15 cellular contexts compared by ENCODE assay signal in genomic region chr10:49595003-49595712, GRCh38. TPM values are rescaled to one million over a fixed set of nuclear protein-coding genes. Genes with fewer than 3 reads are reported as not detected.
A peak's percentile ranks its signal among the peaks of the same experiment; 100 is the strongest.
DNase-seq lines count a peak whose midpoint lies in the region; ATAC-seq, FAIRE-seq and TF ChIP-seq lines count a peak whose summit lies in the region.
"Had no signal": no experiment of that assay in that cellular context is flagged by ENCODE, and none has a peak within 500 bp of the region (broad histone marks: within the 10 kb centered on the region; RNA-seq: fewer than 3 reads in every experiment).

No MANE protein-coding gene starts in this region.

- H3K4me3 ChIP-seq in HepG2 (replicated peaks in 1 of 3; ENCODE audit: insufficient read depth in 1 of 3, low read depth in 2 of 3, low read length in 3 of 3) (no peak overlapping the region), right lobe of liver (no peak overlapping the region), PC-3 (ENCODE audit: low read length) (no peak overlapping the region), thyroid gland (replicated peaks in 1 of 3) (no peak overlapping the region)
- H3K4me3 ChIP-seq: A549, GM12878 had no signal

- H3K27me3 ChIP-seq in HepG2 (ENCODE audit: control insufficient read depth in 1 of 2, insufficient read depth in 2 of 2, low read length in 2 of 2) (peaks cover 0 to 13% of the 10 kb centered on the region in 2 experiments; a peak in 2 of 5 replicates), right lobe of liver (no peaks in the 10 kb centered on the region), PC-3 (ENCODE audit: low read length) (no peaks in the 10 kb centered on the region), thyroid gland (no peaks in the 10 kb centered on the region)

- TF ChIP-seq RAD21 in HepG2 (CRISPR knock-in tag; IDR thresholded peaks at IDR 0.05) = no peak

- in situ Hi-C loops in HepG2 (cut with HindIII; ENCODE audit: extremely low pct_ligation_motif_present, low pct_unique_long_range_greater_than_20kb) = loop anchor here (10.0 to 25.0 kb wide), 2 partner anchors 170 to 617 kb away; partner anchors contain the start of gene OGDHL

- BruUV-seq in HepG2 (replicated peaks; lab: Mats Ljungman, UMichigan) = no TSS peak
- no TSS peak for BruUV-seq in PC-3 (replicated peaks; lab: Mats Ljungman, UMichigan)

- TF ChIP-seq EP300 in HepG2 (IDR thresholded peaks at IDR 0.05; ENCODE audit: low read depth in 2 of 2, low read length in 2 of 2) (no peak), HepG2 (CRISPR knock-in tag; IDR thresholded peaks at IDR 0.05; ENCODE audit: borderline replicate concordance) (no peak)

- DNase-seq in HepG2 (ENCODE audit: low spot score) (no peak), right lobe of liver (no peak), PC-3 (no peak), iPS-NIHi7 (ENCODE audit: extremely low spot score) (peak; percentile 6), NAMALWA (ENCODE audit: low spot score) (no peak), thyroid gland (no peak), cerebellum (ENCODE audit: low spot score) (no peak)
- DNase-seq: CD8-positive, alpha-beta memory T cell; NK-92 treated with Interleukin-12 subunit alpha and Interleukin-12 subunit beta, amount 100 ng/mL, for 24 hours; SIG-M5 had no signal

- CTCF ChIA-PET in HepG2 (lab: Yijun Ruan, JAX; ENCODE audit: low intra/inter-chr PET ratio, low total read pairs) = no interaction called here
- CTCF ChIA-PET in PC-3 (lab: Charles Lee) = interaction anchor here (1.1 kb wide), 1 partner anchor 56 kb away, joined by 7 read pairs; the partner anchor contains the start of gene ERCC6

- no peaks in the 10 kb centered on the region for H3K9me3 ChIP-seq in HepG2 (ENCODE audit: low read length)
- no peaks in the 10 kb centered on the region for H3K9me3 ChIP-seq in right lobe of liver
- H3K9me3 ChIP-seq in PC-3 (ENCODE audit: low read length) = no peaks in the 10 kb centered on the region
- no peaks in the 10 kb centered on the region for H3K9me3 ChIP-seq in thyroid gland
- H3K9me3 ChIP-seq: A549 had no signal

- H3K4me2 ChIP-seq in HepG2 (ENCODE audit: low read depth, low read length) (peak overlapping the region; percentile 76), PC-3 (ENCODE audit: low read length) (peak overlapping the region; percentile 49)
- H3K4me2 ChIP-seq: A549 had no signal

- intact Hi-C loops in HepG2 (cut with micrococcal nuclease; ENCODE audit: unreplicated experiment) = no loop called here
- intact Hi-C loops in right lobe of liver (cut with DNase I) = loop anchor here (10.0 kb wide), 1 partner anchor 190 kb away; no protein-coding TSS in a partner anchor
- intact Hi-C loops in PC-3 (cut with micrococcal nuclease) = loop anchor here (2.0 to 10.0 kb wide), 4 partner anchors 42 to 630 kb away; no protein-coding TSS in a partner anchor
- intact Hi-C loops in thyroid gland (cut with DNase I) = no loop called here

- H2AFZ ChIP-seq in HepG2 (ENCODE audit: low read length) (no peak overlapping the region), PC-3 (ENCODE audit: low read length) (peak overlapping the region; percentile 58)

- POLR2A ChIA-PET in HepG2 (lab: Yijun Ruan, JAX) = no interaction called here
- POLR2A ChIA-PET in PC-3 (lab: Charles Lee; ENCODE audit: unreplicated experiment) = interaction anchor here (0.6 to 0.7 kb wide), 2 partner anchors 71 to 195 kb away, joined by 3 to 9 read pairs; no protein-coding TSS in a partner anchor

- H3K36me3 ChIP-seq in HepG2 (replicated peaks in 1 of 2; ENCODE audit: control insufficient read depth in 1 of 2, insufficient read depth in 2 of 2, low read length in 2 of 2) (no peaks in the 10 kb centered on the region), right lobe of liver (no peaks in the 10 kb centered on the region), PC-3 (ENCODE audit: low read depth, low read length) (no peaks in the 10 kb centered on the region), thyroid gland (no peaks in the 10 kb centered on the region)

- no peak for FAIRE-seq in HepG2 (lab: Jason Lieb, UNC)
- FAIRE-seq: A549 had no signal

- H3K9ac ChIP-seq in HepG2 (ENCODE audit: insufficient read depth, low read depth, low read length) = no peak overlapping the region
- H3K9ac ChIP-seq in PC-3 (ENCODE audit: low read length) = no peak overlapping the region

- no peaks in the 10 kb centered on the region for H3K9me2 ChIP-seq in PC-3 (replicated peaks; ENCODE audit: low read length)

- 24% methylated on average over 10 of the region's 10 CpGs for WGBS in HepG2 (ENCODE audit: low lambda C conversion rate)
- 38% methylated on average over 6 of the region's 10 CpGs for WGBS in right lobe of liver (ENCODE audit: insufficient coverage, low coverage, low lambda C conversion rate, missing lambda C conversion rate)
- 56 to 58% methylated on average over 9 to 10 of the region's 10 CpGs for WGBS in thyroid gland, 2 donors

- no peak for TF ChIP-seq CTCF in HepG2 (CRISPR knock-in tag; IDR thresholded peaks at IDR 0.05)
- no peak for TF ChIP-seq CTCF in right lobe of liver (IDR thresholded peaks at IDR 0.05)
- TF ChIP-seq CTCF in PC-3 (conservative IDR thresholded peaks at IDR 0.05; ENCODE audit: low read depth, low read length) = no peak
- TF ChIP-seq CTCF in thyroid gland (IDR thresholded peaks at IDR 0.05) = no peak

- TF ChIP-seq POLR2A in HepG2 (IDR thresholded peaks at IDR 0.05; ENCODE audit: insufficient read depth in 1 of 2, low read depth in 2 of 2, low read length in 2 of 2) (no peak), right lobe of liver (IDR thresholded peaks at IDR 0.05) (no peak), thyroid gland (IDR thresholded peaks at IDR 0.05) (no peak)

- peaks cover 12% of the 10 kb centered on the region; the same call in 1 of the 2 replicates for H3K4me1 ChIP-seq in HepG2 (ENCODE audit: insufficient read depth, low read length)
- H3K4me1 ChIP-seq in right lobe of liver = no peaks in the 10 kb centered on the region
- H3K4me1 ChIP-seq in PC-3 (ENCODE audit: insufficient read depth, low read length) = peaks cover 8% of the 10 kb centered on the region; the same call in 1 of the 2 replicates
- no peaks in the 10 kb centered on the region for H3K4me1 ChIP-seq in thyroid gland
- H3K4me1 ChIP-seq: A549 had no signal

- no peaks in the 10 kb centered on the region for H3F3A ChIP-seq in PC-3 (ENCODE audit: low read length, unreplicated experiment)

- H3K27ac ChIP-seq in HepG2 (ENCODE audit: extremely low read length, insufficient read depth, low read length) (no peak overlapping the region), right lobe of liver (no peak overlapping the region), PC-3 (ENCODE audit: low read length) (no peak overlapping the region), thyroid gland (no peak overlapping the region)
- H3K27ac ChIP-seq: A549 had no signal

- peak; percentile 38 for ATAC-seq in HepG2
- no peak for ATAC-seq in right lobe of liver
- ATAC-seq in PC-3 = no peak

- no peaks in the 10 kb centered on the region for H4K20me1 ChIP-seq in HepG2 (ENCODE audit: insufficient read depth, low read length)
- no peaks in the 10 kb centered on the region for H4K20me1 ChIP-seq in PC-3 (ENCODE audit: low read length)

- H3K79me2 ChIP-seq in HepG2 (ENCODE audit: insufficient read depth, low read length) = no peaks in the 10 kb centered on the region
- no peaks in the 10 kb centered on the region for H3K79me2 ChIP-seq in PC-3 (ENCODE audit: low read length)

RNA-seq across cellular contexts. Expression of gene SLC18A3, which starts 15.0 kb away (rescaled TPM):
- total RNA-seq in HepG2 (2016; rRNA removed; fragmentation: Illumina TruSeq; extraction: Trizol) (not detected in 2 replicates), right lobe of liver (not detected), PC-3 (2014; rRNA removed) (not detected in 2 replicates), thyroid gland (not detected), cerebellum (3.4 TPM)
- not detected in 2 replicates for total RNA-seq in HepG2 (2016; cell fraction: cytosol; rRNA removed; fragmentation: Illumina TruSeq; extraction: Trizol; ENCODE audit: low read depth)
- total RNA-seq in HepG2 (2016; cell fraction: insoluble cytoplasmic fraction; rRNA removed; fragmentation: Illumina TruSeq; extraction: Trizol) = not detected in 2 replicates
- total RNA-seq in HepG2 (2016; cell fraction: membrane; rRNA removed; fragmentation: Illumina TruSeq; extraction: Trizol) = not detected in 2 replicates
- total RNA-seq in HepG2 (2016; cell fraction: nucleus; rRNA removed; fragmentation: Illumina TruSeq; extraction: Trizol) = not detected in 2 replicates
- not detected in 2 replicates for polyA plus RNA-seq in HepG2 (2011; rRNA removed)
- not detected in 2 replicates for polyA plus RNA-seq in HepG2 (2011; cell fraction: cytosol; rRNA removed)
- not detected in 2 replicates for polyA plus RNA-seq in HepG2 (2011; cell fraction: nucleus; rRNA removed)
- not detected in 2 replicates for polyA plus RNA-seq in HepG2 (2012)
- polyA plus RNA-seq in HepG2 (2016; cell fraction: cytosol; fragmentation: Illumina TruSeq; extraction: Trizol; ENCODE audit: low read depth) = not detected in 2 replicates
- polyA plus RNA-seq in HepG2 (2016; cell fraction: insoluble cytoplasmic fraction; fragmentation: Illumina TruSeq; extraction: Trizol; ENCODE audit: low read depth) = not detected in 2 replicates
- not detected in 2 replicates for polyA plus RNA-seq in HepG2 (2016; cell fraction: membrane; fragmentation: Illumina TruSeq; extraction: Trizol; ENCODE audit: low read depth)
- polyA plus RNA-seq in HepG2 (2016; cell fraction: nucleus; fragmentation: Illumina TruSeq; extraction: Trizol; ENCODE audit: insufficient read depth, low read depth) = not detected in 2 replicates
- polyA minus RNA-seq in HepG2 (2011; rRNA and poly(A)+ RNA removed; ENCODE audit: low replicate concordance) = 0.09 TPM in 1 of 2 replicates, not detected in the other
- not detected in 2 replicates for polyA minus RNA-seq in HepG2 (2011; cell fraction: cytosol; rRNA and poly(A)+ RNA removed)
- polyA minus RNA-seq in HepG2 (2011; cell fraction: nucleus; rRNA and poly(A)+ RNA removed) = not detected in 2 replicates
- total RNA-seq: CD8-positive, alpha-beta memory T cell; GM12878; H4; MCF 10A; NCI-H460 had no signal
- polyA plus RNA-seq: A549; CD8-positive, alpha-beta memory T cell; GM12878 had no signal

RNA-seq across cellular contexts. Expression of gene CHAT, which starts 18.7 kb away (rescaled TPM):
- not detected in 2 replicates for total RNA-seq in HepG2 (2016; rRNA removed; fragmentation: Illumina TruSeq; extraction: Trizol)
- total RNA-seq in HepG2 (2016; cell fraction: cytosol; rRNA removed; fragmentation: Illumina TruSeq; extraction: Trizol; ENCODE audit: low read depth) = not detected in 2 replicates
- total RNA-seq in HepG2 (2016; cell fraction: insoluble cytoplasmic fraction; rRNA removed; fragmentation: Illumina TruSeq; extraction: Trizol) = not detected in 2 replicates
- total RNA-seq in HepG2 (2016; cell fraction: membrane; rRNA removed; fragmentation: Illumina TruSeq; extraction: Trizol) = not detected in 2 replicates
- total RNA-seq in HepG2 (2016; cell fraction: nucleus; rRNA removed; fragmentation: Illumina TruSeq; extraction: Trizol) = not detected in 2 replicates
- polyA plus RNA-seq in HepG2 (2011; rRNA removed) = not detected in 2 replicates
- not detected in 2 replicates for polyA plus RNA-seq in HepG2 (2011; cell fraction: cytosol; rRNA removed)
- polyA plus RNA-seq in HepG2 (2011; cell fraction: nucleus; rRNA removed) = not detected in 2 replicates
- not detected in 2 replicates for polyA plus RNA-seq in HepG2 (2012)
- polyA plus RNA-seq in HepG2 (2016; cell fraction: cytosol; fragmentation: Illumina TruSeq; extraction: Trizol; ENCODE audit: low read depth) = not detected in 2 replicates
- not detected in 2 replicates for polyA plus RNA-seq in HepG2 (2016; cell fraction: insoluble cytoplasmic fraction; fragmentation: Illumina TruSeq; extraction: Trizol; ENCODE audit: low read depth)
- not detected in 2 replicates for polyA plus RNA-seq in HepG2 (2016; cell fraction: membrane; fragmentation: Illumina TruSeq; extraction: Trizol; ENCODE audit: low read depth)
- not detected in 2 replicates for polyA plus RNA-seq in HepG2 (2016; cell fraction: nucleus; fragmentation: Illumina TruSeq; extraction: Trizol; ENCODE audit: insufficient read depth, low read depth)
- polyA minus RNA-seq in HepG2 (2011; rRNA and poly(A)+ RNA removed; ENCODE audit: low replicate concordance) = not detected in 2 replicates
- not detected in 2 replicates for polyA minus RNA-seq in HepG2 (2011; cell fraction: cytosol; rRNA and poly(A)+ RNA removed)
- polyA minus RNA-seq in HepG2 (2011; cell fraction: nucleus; rRNA and poly(A)+ RNA removed) = not detected in 2 replicates
- total RNA-seq in right lobe of liver = not detected
- total RNA-seq in PC-3 (2014; rRNA removed) = not detected in 2 replicates
- not detected for total RNA-seq in thyroid gland
- 7.4 TPM for total RNA-seq in cerebellum
- total RNA-seq: CD8-positive, alpha-beta memory T cell; GM12878; H4; MCF 10A; NCI-H460 had no signal
- polyA plus RNA-seq: A549; CD8-positive, alpha-beta memory T cell; GM12878 had no signal

RNA-seq across cellular contexts. Expression of gene ERCC6, which starts 56.2 kb away (rescaled TPM):
- 9.8 and 11.8 TPM in 2 replicates for total RNA-seq in HepG2 (2016; rRNA removed; fragmentation: Illumina TruSeq; extraction: Trizol)
- 9.6 and 11.6 TPM in 2 replicates for total RNA-seq in HepG2 (2016; cell fraction: cytosol; rRNA removed; fragmentation: Illumina TruSeq; extraction: Trizol; ENCODE audit: low read depth)
- 9.2 and 11.5 TPM in 2 replicates for total RNA-seq in HepG2 (2016; cell fraction: insoluble cytoplasmic fraction; rRNA removed; fragmentation: Illumina TruSeq; extraction: Trizol)
- 3.1 and 3.4 TPM in 2 replicates for total RNA-seq in HepG2 (2016; cell fraction: membrane; rRNA removed; fragmentation: Illumina TruSeq; extraction: Trizol)
- total RNA-seq in HepG2 (2016; cell fraction: nucleus; rRNA removed; fragmentation: Illumina TruSeq; extraction: Trizol) = 11.7 and 15.3 TPM in 2 replicates
- 4.8 and 5.1 TPM in 2 replicates for polyA plus RNA-seq in HepG2 (2011; rRNA removed)
- 2.0 and 3.0 TPM in 2 replicates for polyA plus RNA-seq in HepG2 (2011; cell fraction: cytosol; rRNA removed)
- polyA plus RNA-seq in HepG2 (2011; cell fraction: nucleus; rRNA removed) = 7.4 and 10.0 TPM in 2 replicates
- 3.7 and 4.9 TPM in 2 replicates for polyA plus RNA-seq in HepG2 (2012)
- polyA plus RNA-seq in HepG2 (2016; cell fraction: cytosol; fragmentation: Illumina TruSeq; extraction: Trizol; ENCODE audit: low read depth) = 0.33 and 0.57 TPM in 2 replicates
- polyA plus RNA-seq in HepG2 (2016; cell fraction: insoluble cytoplasmic fraction; fragmentation: Illumina TruSeq; extraction: Trizol; ENCODE audit: low read depth) = 5.4 and 6.2 TPM in 2 replicates
- polyA plus RNA-seq in HepG2 (2016; cell fraction: membrane; fragmentation: Illumina TruSeq; extraction: Trizol; ENCODE audit: low read depth) = 0.66 and 0.81 TPM in 2 replicates
- 8.3 TPM in 2 replicates for polyA plus RNA-seq in HepG2 (2016; cell fraction: nucleus; fragmentation: Illumina TruSeq; extraction: Trizol; ENCODE audit: insufficient read depth, low read depth)
- polyA minus RNA-seq in HepG2 (2011; rRNA and poly(A)+ RNA removed; ENCODE audit: low replicate concordance) = 38.4 and 115 TPM in 2 replicates
- polyA minus RNA-seq in HepG2 (2011; cell fraction: cytosol; rRNA and poly(A)+ RNA removed) = 5.5 and 8.2 TPM in 2 replicates
- 37.0 and 38.9 TPM in 2 replicates for polyA minus RNA-seq in HepG2 (2011; cell fraction: nucleus; rRNA and poly(A)+ RNA removed)
- total RNA-seq in right lobe of liver = 10 to 100 TPM in 4 of 6 experiments, 1 to 10 TPM in 2; 7.3 to 16.8 (median 10.6) TPM
- total RNA-seq in PC-3 (2014; rRNA removed) = 36.7 and 43.0 TPM in 2 replicates
- total RNA-seq in thyroid gland = 10 to 100 TPM; 27.9 to 50.2 (median 32.5) TPM
- total RNA-seq in cerebellum = 44.9 TPM

Comparison
In these comparisons a context has a peak if more than half of its experiments do, and no peak if none do; other contexts are left out.
1. intact Hi-C loops: an anchor here in right lobe of liver (10.0 kb wide) and PC-3 (2.0 to 10.0 kb wide); none called in HepG2 and thyroid gland.